18 cellular contexts compared by ENCODE assay signal in genomic region chr17:64447526-64447925, GRCh38. TPM values are rescaled to one million over a fixed set of nuclear protein-coding genes. Genes with fewer than 3 reads are reported as not detected.
DNase-seq lines count a peak whose midpoint lies in the region; ATAC-seq and TF ChIP-seq lines count a peak whose summit lies in the region.
"Had no signal": no experiment of that assay in that cellular context is flagged by ENCODE, and none has a peak within 500 bp of the region (broad histone marks: within the 10 kb centered on the region; RNA-seq: fewer than 3 reads in every experiment).

No MANE protein-coding gene starts in this region.

- peaks cover 55% of the 10 kb centered on the region for H3K4me1 ChIP-seq in PC-9 (replicated peaks; ENCODE audit: insufficient read depth)
- H3K4me1 ChIP-seq: HAP-1 had no signal

- peaks cover 15% of the 10 kb centered on the region for H3K36me3 ChIP-seq in PC-9 (ENCODE audit: low read depth)
- H3K36me3 ChIP-seq: HAP-1 had no signal

- H3K9me3 Mint-ChIP-seq in activated CD8-positive, alpha-beta memory T cell treated with anti-CD3 and anti-CD28 coated beads, Interleukin-2, amount 10 ng/mL, durations not matched to agents 7 days and 5 days (ENCODE audit: low read depth) = no peaks in the 10 kb centered on the region
- H3K9me3 Mint-ChIP-seq in stimulated activated memory B cell treated with anti-CD40 and anti-IgM and Interleukin-4, amounts not matched to agents 10 μg/mL and 1 μg/mL and 100 μg/mL, for 72 hours = no peaks in the 10 kb centered on the region
- H3K9me3 Mint-ChIP-seq: CD4-positive, CD25-positive, alpha-beta regulatory T cell had no signal

- POLR2A ChIA-PET in PC-9 (lab: Charles Lee; ENCODE audit: unreplicated experiment) = no interaction called here

- peaks cover 28% of the 10 kb centered on the region for H3K4me1 Mint-ChIP-seq in activated CD8-positive, alpha-beta memory T cell treated with anti-CD3 and anti-CD28 coated beads, Interleukin-2, amount 10 ng/mL, durations not matched to agents 7 days and 5 days
- H3K4me1 Mint-ChIP-seq in stimulated activated memory B cell treated with anti-CD40 and anti-IgM and Interleukin-4, amounts not matched to agents 10 μg/mL and 1 μg/mL and 100 μg/mL, for 72 hours = peaks cover 22% of the 10 kb centered on the region

- no TSS peak for BruUV-seq in PC-9 (replicated peaks; lab: Mats Ljungman, UMichigan)

- H3K9me3 ChIP-seq in PC-9 (ENCODE audit: insufficient read depth, low read depth) = no peaks in the 10 kb centered on the region; the same call in 1 of the 2 replicates
- H3K9me3 ChIP-seq: HAP-1 had no signal

- no peak overlapping the region for H3K4me3 Mint-ChIP-seq in activated CD8-positive, alpha-beta memory T cell treated with anti-CD3 and anti-CD28 coated beads, Interleukin-2, amount 10 ng/mL, durations not matched to agents 7 days and 5 days
- H3K4me3 Mint-ChIP-seq in stimulated activated memory B cell treated with anti-CD40 and anti-IgM and Interleukin-4, amounts not matched to agents 10 μg/mL and 1 μg/mL and 100 μg/mL, for 72 hours = no peak overlapping the region
- H3K4me3 Mint-ChIP-seq: CD4-positive, CD25-positive, alpha-beta regulatory T cell had no signal

- peaks cover 15% of the 10 kb centered on the region for H3K79me2 ChIP-seq in PC-9 (ENCODE audit: low read depth)

- DNase-seq in activated CD8-positive, alpha-beta memory T cell treated with anti-CD3 and anti-CD28 coated beads, Interleukin-2, amount 10 ng/mL, durations not matched to agents 7 days and 5 days = peak; percentile 66
- no peak for DNase-seq in activated CD8-positive, alpha-beta memory T cell treated with anti-CD3 and anti-CD28 coated beads for 24 hours
- DNase-seq in PC-9 = no peak
- no peak for DNase-seq in GM10266 (ENCODE audit: extremely low spot score)
- DNase-seq in kidney tubule cell (ENCODE audit: low spot score) = no peak
- DNase-seq: CD4-positive, CD25-positive, alpha-beta regulatory T cell; DMS79 treated with DMSO at 0.1 percent for 48 hours; NCI-H2107; NCI-H226; NCI-H526 treated with DMSO at 0.1 percent for 48 hours; NK-92 treated with Interleukin-12 subunit alpha and Interleukin-12 subunit beta, amount 100 ng/mL, for 24 hours had no signal

- H3K9me2 ChIP-seq in PC-9 (ENCODE audit: insufficient read depth) = no peaks in the 10 kb centered on the region

- TF ChIP-seq CTCF in PC-9 (conservative IDR thresholded peaks at IDR 0.05) (no peak), GM10266 (IDR thresholded peaks at IDR 0.05; ENCODE audit: control insufficient read depth, insufficient read depth, low read depth, missing control alignments) (no peak)

- H3K4me3 ChIP-seq in PC-9 = no peak overlapping the region
- H3K4me3 ChIP-seq: HAP-1, SK-N-MC had no signal

- no peaks in the 10 kb centered on the region for H4K20me1 ChIP-seq in PC-9 (ENCODE audit: insufficient read depth)

- CTCF ChIA-PET in activated CD8-positive, alpha-beta memory T cell treated with anti-CD3 and anti-CD28 coated beads, Interleukin-2, amount 10 ng/mL, durations not matched to agents 7 days and 5 days (lab: Charles Lee) = no interaction called here
- CTCF ChIA-PET in PC-9 (lab: Charles Lee) = interaction anchor here (0.7 kb wide), 2 partner anchors 44 to 219 kb away, joined by 5 read pairs; no protein-coding TSS in a partner anchor

- H3K27me3 ChIP-seq in PC-9 (ENCODE audit: insufficient read depth, low read depth) = no peaks in the 10 kb centered on the region

- no peaks in the 10 kb centered on the region for H3K27me3 Mint-ChIP-seq in activated CD8-positive, alpha-beta memory T cell treated with anti-CD3 and anti-CD28 coated beads, Interleukin-2, amount 10 ng/mL, durations not matched to agents 7 days and 5 days
- H3K27me3 Mint-ChIP-seq in stimulated activated memory B cell treated with anti-CD40 and anti-IgM and Interleukin-4, amounts not matched to agents 10 μg/mL and 1 μg/mL and 100 μg/mL, for 72 hours = no peaks in the 10 kb centered on the region

- peak overlapping the region; percentile 98 for H3K27ac ChIP-seq in PC-9
- H3K27ac ChIP-seq: HL-60, SK-N-MC had no signal

- no peaks in the 10 kb centered on the region for H3K36me3 Mint-ChIP-seq in activated CD8-positive, alpha-beta memory T cell treated with anti-CD3 and anti-CD28 coated beads, Interleukin-2, amount 10 ng/mL, durations not matched to agents 7 days and 5 days
- no peaks in the 10 kb centered on the region for H3K36me3 Mint-ChIP-seq in stimulated activated memory B cell treated with anti-CD40 and anti-IgM and Interleukin-4, amounts not matched to agents 10 μg/mL and 1 μg/mL and 100 μg/mL, for 72 hours
- H3K36me3 Mint-ChIP-seq: CD4-positive, CD25-positive, alpha-beta regulatory T cell had no signal

- no peak overlapping the region for H3K27ac Mint-ChIP-seq in activated CD8-positive, alpha-beta memory T cell treated with anti-CD3 and anti-CD28 coated beads, Interleukin-2, amount 10 ng/mL, durations not matched to agents 7 days and 5 days
- H3K27ac Mint-ChIP-seq in stimulated activated memory B cell treated with anti-CD40 and anti-IgM and Interleukin-4, amounts not matched to agents 10 μg/mL and 1 μg/mL and 100 μg/mL, for 72 hours = peak overlapping the region; percentile 12
- H3K27ac Mint-ChIP-seq: CD4-positive, CD25-positive, alpha-beta regulatory T cell had no signal

- peak; percentile 85 for ATAC-seq in activated CD8-positive, alpha-beta memory T cell treated with anti-CD3 and anti-CD28 coated beads, Interleukin-2, amount 10 ng/mL, durations not matched to agents 7 days and 5 days
- peak; percentile 67 for ATAC-seq in GM19452 (IDR thresholded peaks at IDR 0.05; ENCODE audit: unreplicated experiment)
- ATAC-seq in stimulated activated memory B cell treated with anti-CD40 and anti-IgM and Interleukin-4, amounts not matched to agents 10 μg/mL and 1 μg/mL and 100 μg/mL, for 72 hours = no peak
- ATAC-seq in GM21528 (IDR thresholded peaks at IDR 0.05; ENCODE audit: low FRiP score, unreplicated experiment) = no peak

- no peak overlapping the region for H3K4me2 ChIP-seq in PC-9

- intact Hi-C loops in PC-9 (cut with micrococcal nuclease; ENCODE audit: unreplicated experiment) = no loop called here

- H3F3A ChIP-seq in PC-9 (ENCODE audit: insufficient read depth, low read depth) = peaks cover 50% of the 10 kb centered on the region

- H2AFZ ChIP-seq in PC-9 = no peak overlapping the region

RNA-seq across cellular contexts. Expression of gene MILR1, which starts 1.4 kb away (rescaled TPM):
- total RNA-seq in activated CD8-positive, alpha-beta memory T cell treated with anti-CD3 and anti-CD28 coated beads, Interleukin-2, amount 10 ng/mL, durations not matched to agents 7 days and 5 days = under 1 TPM in 1 of 2 experiments, not detected in 1; 0.82 TPM
- 22.9 and 25.6 TPM in 2 replicates for total RNA-seq in PC-9 (2021)

RNA-seq across cellular contexts. Expression of gene POLG2, which starts 49.3 kb away (rescaled TPM):
- 10 to 100 TPM; 36.0 to 47.3 TPM for total RNA-seq in activated CD8-positive, alpha-beta memory T cell treated with anti-CD3 and anti-CD28 coated beads, Interleukin-2, amount 10 ng/mL, durations not matched to agents 7 days and 5 days
- 23.3 and 32.7 TPM in 2 replicates for total RNA-seq in PC-9 (2021)

RNA-seq across cellular contexts. Expression of gene PECAM1, which starts 56.9 kb away (rescaled TPM):
- 100 to 1,000 TPM; 116 to 124 TPM for total RNA-seq in activated CD8-positive, alpha-beta memory T cell treated with anti-CD3 and anti-CD28 coated beads, Interleukin-2, amount 10 ng/mL, durations not matched to agents 7 days and 5 days
- 0.80 and 1.5 TPM in 2 replicates for total RNA-seq in PC-9 (2021)
- total RNA-seq: A172 had no signal

RNA-seq across cellular contexts. Expression of gene DDX5, which starts 58.6 kb away (rescaled TPM):
- 100 to 1,000 TPM; 842 to 926 TPM for total RNA-seq in activated CD8-positive, alpha-beta memory T cell treated with anti-CD3 and anti-CD28 coated beads, Interleukin-2, amount 10 ng/mL, durations not matched to agents 7 days and 5 days
- total RNA-seq in PC-9 (2021) = 375 and 402 TPM in 2 replicates

RNA-seq across cellular contexts. Expression of gene CEP95, which starts 59.3 kb away (rescaled TPM):
- 10 to 100 TPM; 45.7 to 52.6 TPM for total RNA-seq in activated CD8-positive, alpha-beta memory T cell treated with anti-CD3 and anti-CD28 coated beads, Interleukin-2, amount 10 ng/mL, durations not matched to agents 7 days and 5 days
- 56.0 and 57.2 TPM in 2 replicates for total RNA-seq in PC-9 (2021)

Comparison
In these comparisons a context has a peak if more than half of its experiments do, and no peak if none do; other contexts are left out.
1. ATAC-seq: peak in activated CD8-positive, alpha-beta memory T cell treated with anti-CD3 and anti-CD28 coated beads, Interleukin-2, amount 10 ng/mL, durations not matched to agents 7 days and 5 days (single experiment) and GM19452 (single experiment); none in stimulated activated memory B cell treated with anti-CD40 and anti-IgM and Interleukin-4, amounts not matched to agents 10 μg/mL and 1 μg/mL and 100 μg/mL, for 72 hours (single experiment) and GM21528 (single experiment).
2. RNA of gene MILR1, which starts 1.4 kb away (total RNA-seq): 22.9 to 25.6 TPM in PC-9; 0.82 TPM in activated CD8-positive, alpha-beta memory T cell treated with anti-CD3 and anti-CD28 coated beads, Interleukin-2, amount 10 ng/mL, durations not matched to agents 7 days and 5 days; every median in the first group is over 10 times any median in the second.
3. RNA of gene PECAM1, which starts 56.9 kb away (total RNA-seq): 116 to 124 TPM in activated CD8-positive, alpha-beta memory T cell treated with anti-CD3 and anti-CD28 coated beads, Interleukin-2, amount 10 ng/mL, durations not matched to agents 7 days and 5 days; 0.80 to 1.5 TPM in PC-9; every median in the first group is over 10 times any median in the second.